Comparison of ENCODE assay signal across 25 cellular contexts in genomic region chr2:88125924-88126771, GRCh38. TPM values are rescaled to one million over a fixed set of nuclear protein-coding genes. Genes with fewer than 3 reads are reported as not detected.
DNase-seq lines count a peak whose midpoint lies in the region; ATAC-seq and TF ChIP-seq lines count a peak whose summit lies in the region.
"Had no signal": no experiment of that assay in that cellular context is flagged by ENCODE, and none has a peak within 500 bp of the region (broad histone marks: within the 10 kb centered on the region; RNA-seq: fewer than 3 reads in every experiment).

No MANE protein-coding gene starts in this region.

- intact Hi-C loops in Caco-2 (cut with micrococcal nuclease; ENCODE audit: unreplicated experiment) (no loop called here), right lobe of liver (cut with DNase I) (no loop called here)

- H3K4me3 ChIP-seq in Caco-2 (ENCODE audit: low read depth, low read length) (peak overlapping the region; percentile 40), duodenal mucosa (ENCODE audit: low read depth in 1 of 2, low read length in 2 of 2) (peak overlapping the region; percentile 78 to 85), right lobe of liver (peak overlapping the region; percentile 42 to 71 (median 67)), rectal smooth muscle tissue (ENCODE audit: low read length) (peak overlapping the region; percentile 58), SK-N-SH (ENCODE audit: low read depth in 2 of 2, low read length in 1 of 2) (no peak overlapping the region)
- H3K4me3 ChIP-seq: GM23338, MG63, PC-9, SK-N-MC had no signal

- no peak overlapping the region for H3K4me2 ChIP-seq in SK-N-SH
- H3K4me2 ChIP-seq: GM23338, PC-9 had no signal

- peak overlapping the region; percentile 78 for H3K27ac ChIP-seq in duodenal mucosa (ENCODE audit: low read depth, low read length)
- peak overlapping the region; percentile 71 to 80 (median 72) for H3K27ac ChIP-seq in right lobe of liver
- H3K27ac ChIP-seq in rectal smooth muscle tissue (ENCODE audit: low read depth, low read length), result no peak overlapping the region
- H3K27ac ChIP-seq in SK-N-SH (ENCODE audit: low read depth in 2 of 2, low read length in 1 of 2), result no peak overlapping the region
- H3K27ac ChIP-seq: PC-9, RWPE1, SK-N-MC had no signal

- no peaks in the 10 kb centered on the region for H3K9me3 ChIP-seq in Caco-2
- no peaks in the 10 kb centered on the region for H3K9me3 ChIP-seq in duodenal mucosa (ENCODE audit: control insufficient read depth in 1 of 2, low read length in 2 of 2)
- no peaks in the 10 kb centered on the region for H3K9me3 ChIP-seq in right lobe of liver
- H3K9me3 ChIP-seq in SK-N-SH, result no peaks in the 10 kb centered on the region
- H3K9me3 ChIP-seq: MG63 had no signal

- no peaks in the 10 kb centered on the region for H3F3A ChIP-seq in SK-N-SH (replicated peaks; ENCODE audit: insufficient read depth)

- H3K4me3 Mint-ChIP-seq in Caco-2 (ENCODE audit: unreplicated experiment), result no peak overlapping the region
- H3K4me3 Mint-ChIP-seq: GM23338, H9 had no signal

- no peaks in the 10 kb centered on the region for H3K9me3 Mint-ChIP-seq in Caco-2 (ENCODE audit: unreplicated experiment)
- H3K9me3 Mint-ChIP-seq: GM23338, H9 had no signal

- H3K36me3 ChIP-seq in Caco-2 (ENCODE audit: control insufficient read depth, insufficient read depth, low read length) (peaks cover 9% of the 10 kb centered on the region), duodenal mucosa (ENCODE audit: control insufficient read depth in 1 of 2, insufficient read depth in 2 of 2, low read length in 2 of 2) (peaks cover 17 to 19% of the 10 kb centered on the region in 2 donors), right lobe of liver (peaks cover 0 to 20% (median 0%) of the 10 kb centered on the region in 4 donors), rectal smooth muscle tissue (ENCODE audit: control insufficient read depth, insufficient read depth, low read length) (no peaks in the 10 kb centered on the region), SK-N-SH (replicated peaks in 1 of 2; ENCODE audit: control insufficient read depth in 1 of 2, insufficient read depth in 2 of 2, low read length in 1 of 2) (no peaks in the 10 kb centered on the region)
- H3K36me3 ChIP-seq: MG63 had no signal

- no TSS peak for BruUV-seq in Caco-2 (replicated peaks; lab: Mats Ljungman, UMichigan)

- WGBS in right lobe of liver (ENCODE audit: insufficient coverage, low coverage, low lambda C conversion rate, missing lambda C conversion rate), result 12% methylated on average over 5 of the region's 11 CpGs
- 43% methylated on average over 11 of the region's 11 CpGs for WGBS in SK-N-SH (ENCODE audit: low lambda C conversion rate)

- H3K4me1 ChIP-seq in Caco-2 (peaks cover 43% of the 10 kb centered on the region), duodenal mucosa (ENCODE audit: control insufficient read depth in 1 of 2, insufficient read depth in 2 of 2, low read length in 2 of 2) (peaks cover 34 to 37% of the 10 kb centered on the region in 2 donors), right lobe of liver (peaks cover 0 to 30% (median 11%) of the 10 kb centered on the region in 4 donors), rectal smooth muscle tissue (ENCODE audit: control insufficient read depth, insufficient read depth, low read length) (no peaks in the 10 kb centered on the region), SK-N-SH (ENCODE audit: control insufficient read depth in 1 of 2, insufficient read depth in 2 of 2, low read depth in 1 of 2, low read length in 1 of 2) (peaks cover 0 to 2% of the 10 kb centered on the region in 2 experiments; a peak in 1 of 4 replicates)

- no peaks in the 10 kb centered on the region for H3K27me3 Mint-ChIP-seq in Caco-2 (ENCODE audit: insufficient read depth, unreplicated experiment)

- TF ChIP-seq EP300 in SK-N-SH (IDR thresholded peaks at IDR 0.05; ENCODE audit: borderline replicate concordance in 1 of 2, low read depth in 1 of 2, low read length in 1 of 2), result no peak

- TF ChIP-seq CTCF in Caco-2 (IDR thresholded peaks at IDR 0.05; ENCODE audit: insufficient read depth in 1 of 2, low read depth in 1 of 2, low read length in 1 of 2, severe bottlenecking in 1 of 2, unreplicated experiment in 1 of 2) (no peak), right lobe of liver (IDR thresholded peaks at IDR 0.05) (no peak), SK-N-SH (IDR thresholded peaks at IDR 0.05) (no peak)

- H3K9ac ChIP-seq in duodenal mucosa (ENCODE audit: low read depth in 1 of 2, low read length in 2 of 2) (peak overlapping the region; percentile 80 to 86), rectal smooth muscle tissue (ENCODE audit: low read length) (no peak overlapping the region), SK-N-SH (no peak overlapping the region)

- H3K79me2 ChIP-seq in SK-N-SH (ENCODE audit: insufficient read depth), result no peaks in the 10 kb centered on the region

- TF ChIP-seq POLR2A in right lobe of liver (IDR thresholded peaks at IDR 0.05), result no peak

- no peak overlapping the region for H2AFZ ChIP-seq in SK-N-SH (ENCODE audit: low read depth)
- H2AFZ ChIP-seq: GM23338, PC-9 had no signal

- no peaks in the 10 kb centered on the region for H3K9me2 ChIP-seq in SK-N-SH

- POLR2A ChIA-PET in Caco-2 (lab: Charles Lee), result no interaction called here
- POLR2A ChIA-PET in SK-N-SH (lab: Yijun Ruan, JAX), result no interaction called here

- ATAC-seq in right lobe of liver (no peak), GM19023 (IDR thresholded peaks at IDR 0.05; ENCODE audit: unreplicated experiment) (no peak)
- ATAC-seq: GM23338 had no signal

- CTCF ChIA-PET in Caco-2 (lab: Charles Lee), result interaction anchor here (1.0 to 1.4 kb wide), 2 partner anchors 13 to 66 kb away, joined by 3 read pairs; no protein-coding TSS in a partner anchor
- CTCF ChIA-PET in SK-N-SH (lab: Yijun Ruan, JAX), result interaction anchor here (1.2 kb wide), 1 partner anchor 10 kb away, joined by 3 read pairs; no protein-coding TSS in a partner anchor

- peaks cover 12% of the 10 kb centered on the region for H3K36me3 Mint-ChIP-seq in Caco-2 (ENCODE audit: insufficient read depth, unreplicated experiment)

- H3K27me3 ChIP-seq in Caco-2 (replicated peaks; ENCODE audit: control insufficient read depth, insufficient read depth, low read length) (no peaks in the 10 kb centered on the region), duodenal mucosa (ENCODE audit: control insufficient read depth in 1 of 2, insufficient read depth in 2 of 2, low read length in 2 of 2) (no peaks in the 10 kb centered on the region), right lobe of liver (no peaks in the 10 kb centered on the region), rectal smooth muscle tissue (ENCODE audit: control insufficient read depth, insufficient read depth, low read length) (no peaks in the 10 kb centered on the region), SK-N-SH (ENCODE audit: insufficient read depth) (no peaks in the 10 kb centered on the region)
- H3K27me3 ChIP-seq: MG63 had no signal

- peaks cover 49% of the 10 kb centered on the region for H3K4me1 Mint-ChIP-seq in Caco-2 (ENCODE audit: low read depth, unreplicated experiment)

- H4K20me1 ChIP-seq in SK-N-SH (ENCODE audit: insufficient read depth), result no peaks in the 10 kb centered on the region

- DNase-seq in Caco-2 (no peak), right lobe of liver (no peak), 8988T (no peak), ureter (ENCODE audit: low spot score) (no peak), SK-N-SH (no peak)
- DNase-seq: H9; KG1; MG63; NCI-H1105 treated with DMSO at 0.1 percent for 48 hours; NCI-H146; NCI-H2029; NCI-H446; NCI-H526; NCI-H82; NK-92 treated with Interleukin-12 subunit alpha and Interleukin-12 subunit beta, amount 100 ng/mL, for 24 hours; PC-9; SHP77 had no signal

- no peak for TF ChIP-seq RAD21 in SK-N-SH (IDR thresholded peaks at IDR 0.05; ENCODE audit: low read length)

- H3K27ac Mint-ChIP-seq in Caco-2 (ENCODE audit: unreplicated experiment), result peak overlapping the region; percentile 69
- H3K27ac Mint-ChIP-seq: GM23338, H9 had no signal

TF ChIP-seq in SK-N-SH, 30 proteins besides CTCF, POLR2A, EP300 and RAD21:
- TF ChIP-seq ZBTB33 (IDR thresholded peaks at IDR 0.05; ENCODE audit: borderline replicate concordance, low read depth), result no peak
- no peak for TF ChIP-seq NFIC (IDR thresholded peaks at IDR 0.05; ENCODE audit: borderline replicate concordance)
- no peak for TF ChIP-seq YY1 (IDR thresholded peaks at IDR 0.05; ENCODE audit: low read depth)
- TF ChIP-seq EZH2phosphoT487 (IDR thresholded peaks at IDR 0.05; ENCODE audit: borderline replicate concordance, low read depth), result no peak
- TF ChIP-seq FOSL2 (IDR thresholded peaks at IDR 0.05; ENCODE audit: borderline replicate concordance, low read depth), result no peak

RNA-seq across cellular contexts. Expression of gene FABP1, which starts 1.7 kb away (rescaled TPM):
- 41.0 and 44.5 TPM in 2 replicates for total RNA-seq in Caco-2 (2022)
- total RNA-seq in right lobe of liver, result 1,000 to 10,000 TPM in 3 of 6 experiments, 100 to 1,000 TPM in 3; 326 to 1,933 (median 908) TPM
- total RNA-seq in ureter, result not detected
- polyA plus RNA-seq in SK-N-SH (2012; rRNA removed), result not detected in 2 replicates
- polyA plus RNA-seq in SK-N-SH (2012; cell fraction: cytosol; rRNA removed), result not detected in 2 replicates
- polyA plus RNA-seq in SK-N-SH (2012; cell fraction: nucleus; rRNA removed), result not detected in 2 replicates
- total RNA-seq: A172, GM23338, H9, PC-9 had no signal
- polyA plus RNA-seq: BJ, GM23338 had no signal

RNA-seq across cellular contexts. Expression of gene THNSL2, which starts 44.0 kb away (rescaled TPM):
- total RNA-seq in Caco-2 (2022) (20.0 and 23.0 TPM in 2 replicates), right lobe of liver (10 to 100 TPM; 21.2 to 69.9 (median 29.7) TPM), ureter (30.1 TPM)
- not detected in 2 replicates for polyA plus RNA-seq in SK-N-SH (2012; rRNA removed)
- polyA plus RNA-seq in SK-N-SH (2012; cell fraction: cytosol; rRNA removed), result not detected in 2 replicates
- 0.05 and 0.13 TPM in 2 replicates for polyA plus RNA-seq in SK-N-SH (2012; cell fraction: nucleus; rRNA removed)

RNA-seq across cellular contexts. Expression of gene SMYD1, which starts 58.5 kb away (rescaled TPM):
- not detected in 2 replicates for total RNA-seq in Caco-2 (2022)
- total RNA-seq in right lobe of liver, result not detected
- not detected for total RNA-seq in ureter
- 0.06 TPM in 1 of 2 replicates, not detected in the other for polyA plus RNA-seq in SK-N-SH (2012; rRNA removed)
- 0.01 and 0.03 TPM in 2 replicates for polyA plus RNA-seq in SK-N-SH (2012; cell fraction: cytosol; rRNA removed)
- polyA plus RNA-seq in SK-N-SH (2012; cell fraction: nucleus; rRNA removed), result not detected in 2 replicates
- total RNA-seq: A172, H9, PC-9 had no signal
- polyA plus RNA-seq: BJ, GM23338 had no signal

Comparison
In these comparisons a context has a peak if more than half of its experiments do, and no peak if none do; other contexts are left out.
1. H3K4me3 ChIP-seq: peak in Caco-2 (single experiment), duodenal mucosa (2 of 2), right lobe of liver (3 of 3) and rectal smooth muscle tissue (single experiment); none in SK-N-SH (0 of 2).
2. H3K27ac ChIP-seq: peak in duodenal mucosa (single experiment) and right lobe of liver (3 of 3); none in rectal smooth muscle tissue (single experiment) and SK-N-SH (0 of 2).
3. H3K9ac ChIP-seq: peak in duodenal mucosa (2 of 2); none in rectal smooth muscle tissue (single experiment) and SK-N-SH (single experiment).
4. RNA of gene FABP1, which starts 1.7 kb away (total RNA-seq): 326 to 1,933 TPM in right lobe of liver and 41.0 to 44.5 TPM in Caco-2; not detected in ureter (single experiment); every median in the first group is over 10 times any median in the second.